In the genomic region with DNA sequence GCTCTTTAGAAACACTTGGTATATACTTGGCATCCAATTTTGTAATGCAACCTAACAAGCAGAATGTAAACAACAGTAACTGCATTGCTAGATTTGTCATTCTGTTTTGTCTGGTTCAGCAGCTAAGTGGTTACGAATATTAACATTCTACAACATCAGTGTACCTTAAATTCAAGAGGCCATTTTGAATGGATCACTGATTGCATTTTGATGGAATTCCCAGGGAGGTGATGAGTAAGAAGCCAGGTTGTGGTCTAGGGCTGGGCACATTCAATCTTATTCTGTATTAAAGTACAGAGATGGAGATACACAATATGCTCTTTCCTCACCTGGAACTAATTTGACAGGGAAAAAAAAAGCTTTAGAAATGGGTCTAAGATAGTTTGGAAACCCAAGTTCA, we compare ENCODE assay signal across 14 cellular contexts.
DNase-seq lines count a peak whose midpoint lies in the region; TF ChIP-seq lines count a peak whose summit lies in the region.
"Had no signal": no experiment of that assay in that cellular context is flagged by ENCODE, and none has a peak within 500 bp of the region (broad histone marks: within the 10 kb centered on the region; RNA-seq: fewer than 3 reads in every experiment).

No MANE protein-coding gene starts in this region.

- no peaks in the 10 kb centered on the region for H3K36me3 ChIP-seq in kidney epithelial cell (ENCODE audit: control insufficient read depth, insufficient read depth, low read length)
- H3K36me3 ChIP-seq: BLaER1 treated with 17β-estradiol and CSF1 and Interleukin-3, amounts not matched to agents 10 nM and 100 nM had no signal

- H3K27me3 ChIP-seq in kidney epithelial cell (ENCODE audit: control insufficient read depth, insufficient read depth, low read length): no peaks in the 10 kb centered on the region
- H3K27me3 ChIP-seq: BLaER1 treated with 17β-estradiol and CSF1 and Interleukin-3, amounts not matched to agents 10 nM and 100 nM had no signal

- H3K4me3 ChIP-seq in epithelial cell of proximal tubule (ENCODE audit: low read depth, low read length): no peak overlapping the region
- H3K4me3 ChIP-seq in kidney epithelial cell (ENCODE audit: low read depth, low read length): no peak overlapping the region
- H3K4me3 ChIP-seq: A549; BLaER1 treated with 17β-estradiol and CSF1 and Interleukin-3, amounts not matched to agents 10 nM and 100 nM had no signal

- in situ Hi-C loops in KBM-7 (cut with MboI; ENCODE audit: low pct_unique_long_range_greater_than_20kb, low sequenced_read_pairs): no loop called here

- TF ChIP-seq CTCF in epithelial cell of proximal tubule (conservative IDR thresholded peaks at IDR 0.05; ENCODE audit: low read depth, low read length): no peak
- no peak for TF ChIP-seq CTCF in kidney epithelial cell (IDR thresholded peaks at IDR 0.05; ENCODE audit: insufficient read depth, low read length, poor library complexity, severe bottlenecking)

- DNase-seq in epithelial cell of proximal tubule (ENCODE audit: low read depth): peak; percentile 25
- DNase-seq in kidney epithelial cell (ENCODE audit: low read depth): peak; percentile 29
- DNase-seq in renal cortical epithelial cell (ENCODE audit: low read depth): peak; percentile 77
- no peak for DNase-seq in NCI-H146 treated with DMSO at 0.1 percent for 48 hours (lab: John Stamatoyannopoulos, UW; ENCODE audit: unreplicated experiment)
- no peak for DNase-seq in KBM-7
- DNase-seq: AML-193; Caco-2; Calu3; CD4-positive, alpha-beta T cell; CD8-positive, alpha-beta T cell; DMS79 treated with DMSO at 0.1 percent for 48 hours; GF-D8 had no signal

Comparison
In these comparisons a context has a peak if more than half of its experiments do, and no peak if none do; other contexts are left out.
1. DNase-seq: peak in epithelial cell of proximal tubule (single experiment), kidney epithelial cell (single experiment) and renal cortical epithelial cell (single experiment); none in NCI-H146 treated with DMSO at 0.1 percent for 48 hours (single experiment) and KBM-7 (single experiment).